Comparison of ENCODE assay signal across 21 cellular contexts in genomic region chr19:40321566-40322270, GRCh38.
"Had no signal": no experiment of that assay in that cellular context is flagged by ENCODE, and none has a peak within 500 bp of the region (broad histone marks: within the 10 kb centered on the region; RNA-seq: fewer than 3 reads in every experiment).

No MANE protein-coding gene starts in this region.

- H3K4me1 ChIP-seq: gastrocnemius medialis, left lung, lower lobe of right lung, right atrium auricular region, sigmoid colon, stomach, transverse colon had no signal

- H3K27ac Mint-ChIP-seq: nephron had no signal

- H3K4me3 ChIP-seq: gastrocnemius medialis, heart right ventricle, left lung, lower lobe of right lung, right atrium auricular region, sigmoid colon, skin epidermis, stomach, thoracic aorta, transverse colon had no signal

- DNase-seq: effector memory CD4-positive, alpha-beta T cell; gastrocnemius medialis; heart right ventricle; hypothalamus; lower lobe of right lung; naive B cell; sigmoid colon; stimulated activated CD4-positive, alpha-beta T cell treated with anti-CD3 and anti-CD28 coated beads, Interleukin-2, amount 100 ng/mL, for 24 hours; stimulated activated CD4-positive, alpha-beta T cell treated with anti-CD3 and anti-CD28 coated beads, Interleukin-4, amount 100 ng/mL, for 4 hours; stimulated activated naive CD4-positive, alpha-beta T cell; stomach; substantia nigra; transverse colon had no signal

- FAIRE-seq: endometrium, islet of Langerhans, urothelium cell line had no signal

- H3K27me3 Mint-ChIP-seq: naive B cell had no signal

- H3K27ac ChIP-seq: gastrocnemius medialis, heart right ventricle, left lung, lower lobe of right lung, right atrium auricular region, sigmoid colon, skin epidermis, stomach, thoracic aorta, transverse colon had no signal

- H3K4me3 Mint-ChIP-seq: naive B cell, nephron had no signal

- H3K4me1 Mint-ChIP-seq: nephron had no signal

- H3K9me3 Mint-ChIP-seq: naive B cell, nephron had no signal

- H3K27me3 ChIP-seq: gastrocnemius medialis, heart right ventricle, left lung, right atrium auricular region, sigmoid colon, stomach, transverse colon had no signal

- H3K9me3 ChIP-seq: gastrocnemius medialis, heart right ventricle, left lung, lower lobe of right lung, right atrium auricular region, sigmoid colon, stomach, thoracic aorta, transverse colon had no signal
